Comparison of ENCODE assay signal across 18 cellular contexts in the genomic region with DNA sequence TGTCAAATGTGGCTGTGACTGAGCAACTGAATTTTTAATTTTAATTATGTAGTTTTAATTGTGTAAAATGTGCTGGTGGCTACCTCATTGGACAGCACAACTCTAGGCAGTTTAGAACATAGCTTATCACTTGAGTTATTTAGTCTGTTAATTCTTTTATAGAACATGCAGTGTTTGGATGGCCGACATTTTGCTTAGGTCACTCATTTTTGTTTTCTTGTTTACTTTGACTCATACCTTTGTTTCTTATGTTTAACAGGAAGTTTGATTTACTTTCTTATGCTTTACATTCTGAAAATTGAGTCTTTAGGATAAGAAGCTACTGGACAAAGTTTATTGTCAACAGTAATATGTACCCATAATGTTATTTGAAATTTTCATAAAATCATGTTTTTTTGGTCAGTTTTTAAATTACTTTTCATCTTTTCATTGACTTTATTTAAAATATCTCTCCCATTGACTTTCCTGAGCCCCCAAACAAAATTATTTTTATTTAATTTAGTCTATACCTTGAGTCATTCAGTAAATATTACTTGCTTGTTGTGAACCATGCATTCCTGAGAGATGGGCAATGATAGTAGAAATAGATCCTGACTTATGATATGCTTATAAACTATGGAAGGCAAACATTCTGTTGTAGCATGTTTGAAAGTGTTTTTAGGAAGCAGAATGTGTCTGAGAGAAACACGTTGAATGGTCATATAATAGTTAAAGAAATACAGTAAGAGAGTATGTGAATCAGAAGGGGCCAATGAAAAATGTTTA.
DNase-seq lines count a peak whose midpoint lies in the region; ATAC-seq and TF ChIP-seq lines count a peak whose summit lies in the region.
"Had no signal": no experiment of that assay in that cellular context is flagged by ENCODE, and none has a peak within 500 bp of the region (broad histone marks: within the 10 kb centered on the region; RNA-seq: fewer than 3 reads in every experiment).

No MANE protein-coding gene starts in this region.

- no peaks in the 10 kb centered on the region for H3K27me3 Mint-ChIP-seq in HFFc6 (ENCODE audit: insufficient read depth)
- H3K27me3 Mint-ChIP-seq: activated T-helper 17 cell treated with anti-CD3 and anti-CD28 coated beads, Interleukin-2, amount 50 U/mL, for 72 hours; stimulated activated naive CD8-positive, alpha-beta T cell treated with anti-CD3 and anti-CD28 coated beads, Interleukin-15, Interleukin-2, amounts not matched to agents 100 ng/mL and 50 ng/mL, for 24 hours had no signal

- no peak overlapping the region for H3K9ac ChIP-seq in SK-N-SH
- H3K9ac ChIP-seq: KMS-11 had no signal

- H2AFZ ChIP-seq in SK-N-SH (ENCODE audit: low read depth) = no peak overlapping the region
- H2AFZ ChIP-seq: hepatocyte had no signal

- H3K4me1 Mint-ChIP-seq in HFFc6 (ENCODE audit: low read depth) = peaks cover 72% of the 10 kb centered on the region

- POLR2A ChIA-PET in SK-N-SH (lab: Yijun Ruan, JAX) = no interaction called here

- no peak for TF ChIP-seq POLR2A in gastroesophageal sphincter (IDR thresholded peaks at IDR 0.05)

- H3K4me3 ChIP-seq in SK-N-SH (ENCODE audit: low read depth in 2 of 2, low read length in 1 of 2) = no peak overlapping the region
- H3K4me3 ChIP-seq in fibroblast of the aortic adventitia (ENCODE audit: low read depth, low read length) = no peak overlapping the region
- no peak overlapping the region for H3K4me3 ChIP-seq in gastroesophageal sphincter
- H3K4me3 ChIP-seq: adrenal gland, hepatocyte, upper lobe of right lung had no signal

- H3K9me2 ChIP-seq in SK-N-SH = no peaks in the 10 kb centered on the region

- no peak for TF ChIP-seq EP300 in SK-N-SH (IDR thresholded peaks at IDR 0.05; ENCODE audit: borderline replicate concordance in 1 of 2, low read depth in 1 of 2, low read length in 1 of 2)
- TF ChIP-seq EP300 in gastroesophageal sphincter (IDR thresholded peaks at IDR 0.05) = no peak

- peaks cover 100% of the 10 kb centered on the region for H3K79me2 ChIP-seq in SK-N-SH (ENCODE audit: insufficient read depth)

- CTCF ChIA-PET in SK-N-SH (lab: Yijun Ruan, JAX) = no interaction called here

- H3K4me1 ChIP-seq in SK-N-SH (ENCODE audit: control insufficient read depth in 1 of 2, insufficient read depth in 2 of 2, low read depth in 1 of 2, low read length in 1 of 2) = peaks cover 4 to 49% of the 10 kb centered on the region in 2 experiments; a peak in 2 of 4 replicates
- H3K4me1 ChIP-seq in gastroesophageal sphincter = peaks cover 0 to 46% (median 4%) of the 10 kb centered on the region in 3 donors
- H3K4me1 ChIP-seq: upper lobe of right lung had no signal

- peaks cover 25% of the 10 kb centered on the region for H4K20me1 ChIP-seq in SK-N-SH (ENCODE audit: insufficient read depth)

- H3K9me3 Mint-ChIP-seq in HFFc6 = no peaks in the 10 kb centered on the region
- H3K9me3 Mint-ChIP-seq: activated T-helper 17 cell treated with anti-CD3 and anti-CD28 coated beads, Interleukin-2, amount 50 U/mL, for 72 hours; CD8-positive, alpha-beta T cell had no signal

- DNase-seq in HFFc6 = peak; percentile 66
- no peak for DNase-seq in SK-N-SH
- peak; percentile 22 for DNase-seq in fibroblast of the aortic adventitia (ENCODE audit: low read depth)
- no peak for DNase-seq in NCI-H1436 (lab: John Stamatoyannopoulos, UW)
- DNase-seq: adrenal gland; CD8-positive, alpha-beta T cell; left cardiac atrium; NCI-H510A treated with DMSO at 0.1 percent for 48 hours; upper lobe of right lung had no signal

- peak overlapping the region; percentile 41 for H3K4me3 Mint-ChIP-seq in HFFc6
- H3K4me3 Mint-ChIP-seq: activated T-helper 17 cell treated with anti-CD3 and anti-CD28 coated beads, Interleukin-2, amount 50 U/mL, for 72 hours; CD8-positive, alpha-beta T cell; stimulated activated naive CD8-positive, alpha-beta T cell treated with anti-CD3 and anti-CD28 coated beads, Interleukin-15, Interleukin-2, amounts not matched to agents 100 ng/mL and 50 ng/mL, for 24 hours had no signal

- ATAC-seq in GM18867 (IDR thresholded peaks at IDR 0.05; ENCODE audit: unreplicated experiment) (no peak), gastroesophageal sphincter (no peak), HG02623 (IDR thresholded peaks at IDR 0.05; ENCODE audit: unreplicated experiment) (no peak)
- ATAC-seq: activated T-helper 17 cell treated with anti-CD3 and anti-CD28 coated beads, Interleukin-2, amount 50 U/mL, for 72 hours; CD8-positive, alpha-beta T cell; left cardiac atrium; upper lobe of right lung had no signal

- H3K9me3 ChIP-seq in SK-N-SH = no peaks in the 10 kb centered on the region
- no peaks in the 10 kb centered on the region for H3K9me3 ChIP-seq in gastroesophageal sphincter
- H3K9me3 ChIP-seq: adrenal gland, upper lobe of right lung had no signal

- peaks cover 4% of the 10 kb centered on the region; the same call in 1 of the 2 replicates for H3K36me3 Mint-ChIP-seq in HFFc6 (ENCODE audit: low read depth)

- TF ChIP-seq RAD21 in SK-N-SH (IDR thresholded peaks at IDR 0.05; ENCODE audit: low read length) = no peak

- H3F3A ChIP-seq in SK-N-SH (replicated peaks; ENCODE audit: insufficient read depth) = peaks cover 20% of the 10 kb centered on the region

- WGBS in SK-N-SH (ENCODE audit: low lambda C conversion rate) = 59% methylated on average over 2 of the region's 2 CpGs
- WGBS in gastroesophageal sphincter (ENCODE audit: low coverage in 1 of 2), 2 donors = 91 to 92% methylated on average over 2 of the region's 2 CpGs

- H3K27me3 ChIP-seq in SK-N-SH (ENCODE audit: insufficient read depth) (no peaks in the 10 kb centered on the region), gastroesophageal sphincter (no peaks in the 10 kb centered on the region)
- H3K27me3 ChIP-seq: adrenal gland, hepatocyte, upper lobe of right lung had no signal

- H3K27ac ChIP-seq in 22Rv1 = peak overlapping the region; percentile 49
- peak overlapping the region in 1 of 2 experiments; percentile 56; a peak in 2 of 4 replicates for H3K27ac ChIP-seq in SK-N-SH (ENCODE audit: low read depth in 2 of 2, low read length in 1 of 2)
- H3K27ac ChIP-seq in gastroesophageal sphincter = no peak overlapping the region
- H3K27ac ChIP-seq: adrenal gland, hepatocyte, KMS-11, upper lobe of right lung, VCaP had no signal

- no peaks in the 10 kb centered on the region for H3K36me3 ChIP-seq in SK-N-SH (replicated peaks in 1 of 2; ENCODE audit: control insufficient read depth in 1 of 2, insufficient read depth in 2 of 2, low read length in 1 of 2)
- no peaks in the 10 kb centered on the region for H3K36me3 ChIP-seq in gastroesophageal sphincter
- H3K36me3 ChIP-seq: adrenal gland, upper lobe of right lung had no signal

- no peak overlapping the region for H3K4me2 ChIP-seq in SK-N-SH
- H3K4me2 ChIP-seq: hepatocyte, KMS-11 had no signal

- TF ChIP-seq CTCF in 22Rv1 (IDR thresholded peaks at IDR 0.05) = no peak
- TF ChIP-seq CTCF in HFFc6 (IDR thresholded peaks at IDR 0.05) = no peak
- no peak for TF ChIP-seq CTCF in SK-N-SH (IDR thresholded peaks at IDR 0.05)
- no peak for TF ChIP-seq CTCF in fibroblast of the aortic adventitia (IDR thresholded peaks at IDR 0.05; ENCODE audit: insufficient read depth, low read length)
- no peak for TF ChIP-seq CTCF in gastroesophageal sphincter (IDR thresholded peaks at IDR 0.05)

- H3K27ac Mint-ChIP-seq in HFFc6 = peak overlapping the region; percentile 63
- H3K27ac Mint-ChIP-seq: activated T-helper 17 cell treated with anti-CD3 and anti-CD28 coated beads, Interleukin-2, amount 50 U/mL, for 72 hours; CD8-positive, alpha-beta T cell; stimulated activated naive CD8-positive, alpha-beta T cell treated with anti-CD3 and anti-CD28 coated beads, Interleukin-15, Interleukin-2, amounts not matched to agents 100 ng/mL and 50 ng/mL, for 24 hours had no signal

TF ChIP-seq in SK-N-SH, 30 proteins besides CTCF, POLR2A, EP300 and RAD21:
- TF ChIP-seq, protein P1, sequence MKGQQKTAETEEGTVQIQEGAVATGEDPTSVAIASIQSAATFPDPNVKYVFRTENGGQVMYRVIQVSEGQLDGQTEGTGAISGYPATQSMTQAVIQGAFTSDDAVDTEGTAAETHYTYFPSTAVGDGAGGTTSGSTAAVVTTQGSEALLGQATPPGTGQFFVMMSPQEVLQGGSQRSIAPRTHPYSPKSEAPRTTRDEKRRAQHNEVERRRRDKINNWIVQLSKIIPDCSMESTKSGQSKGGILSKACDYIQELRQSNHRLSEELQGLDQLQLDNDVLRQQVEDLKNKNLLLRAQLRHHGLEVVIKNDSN (IDR thresholded peaks at IDR 0.05; ENCODE audit: borderline replicate concordance, low read depth) = no peak
- TF ChIP-seq MEF2A (IDR thresholded peaks at IDR 0.05; ENCODE audit: borderline replicate concordance, low read depth) = peak; percentile 76; the same call in 1 of the 2 replicates
- peak; percentile 62; the same call in 1 of the 2 replicates for TF ChIP-seq FOSL2 (IDR thresholded peaks at IDR 0.05; ENCODE audit: borderline replicate concordance, low read depth)
- TF ChIP-seq GATA2 (CRISPR knock-in tag; IDR thresholded peaks at IDR 0.05) = no peak
- TF ChIP-seq POLR2AphosphoS5 (IDR thresholded peaks at IDR 0.05; ENCODE audit: low read depth, low read length) = no peak
- peak; percentile 53 for TF ChIP-seq JUND (IDR thresholded peaks at IDR 0.05)
- TF ChIP-seq TCF12 (IDR thresholded peaks at IDR 0.05) = peak; percentile 36

Comparison
In these comparisons a context has a peak if more than half of its experiments do, and no peak if none do; other contexts are left out.
1. DNase-seq: peak in HFFc6 (single experiment) and fibroblast of the aortic adventitia (single experiment); none in SK-N-SH (single experiment) and NCI-H1436 (single experiment).